Comparison of ENCODE assay signal across 8 cellular contexts in genomic region chr16:29925173-29925804, GRCh38. TPM values are rescaled to one million over a fixed set of nuclear protein-coding genes. Genes with fewer than 3 reads are reported as not detected.
DNase-seq lines count a peak whose midpoint lies in the region; ATAC-seq and TF ChIP-seq lines count a peak whose summit lies in the region.

No MANE protein-coding gene starts in this region.

- H3K27me3 ChIP-seq in ACC112 (ENCODE audit: insufficient read depth, low read length), result no peaks in the 10 kb centered on the region
- H3K27me3 ChIP-seq in adrenal gland, result no peaks in the 10 kb centered on the region
- no peaks in the 10 kb centered on the region for H3K27me3 ChIP-seq in left lung
- no peaks in the 10 kb centered on the region for H3K27me3 ChIP-seq in testis

- CTCF ChIA-PET in HEK293 (lab: Yijun Ruan, JAX), result interaction anchor here (0.6 to 1.8 kb wide), 5 partner anchors 9 to 106 kb away, joined by 3 to 8 read pairs (median 5); no protein-coding TSS in a partner anchor

- H3K9me3 ChIP-seq in HEK293 (ENCODE audit: control insufficient read depth, insufficient read depth, low read depth, low read length), result no peaks in the 10 kb centered on the region
- no peaks in the 10 kb centered on the region for H3K9me3 ChIP-seq in adrenal gland (replicated peaks in 1 of 3)
- H3K9me3 ChIP-seq in left lung, result no peaks in the 10 kb centered on the region
- H3K9me3 ChIP-seq in testis, result no peaks in the 10 kb centered on the region

- TF ChIP-seq CTCF in HEK293 (tag by site-specific recombination; IDR thresholded peaks at IDR 0.05), result no peak; the same call in 1 of the 2 replicates
- TF ChIP-seq CTCF in adrenal gland (IDR thresholded peaks at IDR 0.05), result no peak
- no peak for TF ChIP-seq CTCF in left lung (IDR thresholded peaks at IDR 0.05)
- TF ChIP-seq CTCF in testis (IDR thresholded peaks at IDR 0.05), result no peak

- no peak for DNase-seq in adrenal gland
- no peak for DNase-seq in left lung
- DNase-seq in testis, result no peak
- DNase-seq in NCI-H2227 treated with DMSO at 0.1 percent for 48 hours (lab: John Stamatoyannopoulos, UW), result no peak
- DNase-seq in AML-193 (lab: John Stamatoyannopoulos, UW), result no peak

- peaks cover 34% of the 10 kb centered on the region for H3K79me2 ChIP-seq in ACC112 (ENCODE audit: control insufficient read depth, insufficient read depth, low read length, unreplicated experiment)

- H3K4me1 ChIP-seq in ACC112 (ENCODE audit: control insufficient read depth, insufficient read depth, low read length, unreplicated experiment) (peaks cover 12% of the 10 kb centered on the region), HEK293 (ENCODE audit: control insufficient read depth, insufficient read depth, low read length) (peaks cover 4% of the 10 kb centered on the region; the same call in 1 of the 2 replicates), adrenal gland (replicated peaks in 1 of 2) (peaks cover 26 to 31% of the 10 kb centered on the region in 2 donors), left lung (peaks cover 7 to 28% of the 10 kb centered on the region in 2 donors), testis (peaks cover 26% of the 10 kb centered on the region)

- 0 to 1% (median 1%) methylated on average over 14 of the region's 14 CpGs for WGBS in adrenal gland, 4 donors
- WGBS in testis, 2 donors, result 0 to 1% methylated on average over 14 of the region's 14 CpGs

- H3K4me3 ChIP-seq in ACC112 (ENCODE audit: low read depth, low read length), result peak overlapping the region; percentile 83
- peak overlapping the region; percentile 97 for H3K4me3 ChIP-seq in HEK293 (ENCODE audit: low read depth, low read length)
- peak overlapping the region; percentile 58 to 88 (median 72) for H3K4me3 ChIP-seq in adrenal gland
- peak overlapping the region; percentile 99 for H3K4me3 ChIP-seq in left lung
- peak overlapping the region; percentile 66 to 82 for H3K4me3 ChIP-seq in testis

- no peak for TF ChIP-seq POLR2A in adrenal gland (IDR thresholded peaks at IDR 0.05)
- no peak for TF ChIP-seq POLR2A in testis (IDR thresholded peaks at IDR 0.05)

- H3K36me3 ChIP-seq in ACC112 (ENCODE audit: insufficient read depth, low read length) (peaks cover 5% of the 10 kb centered on the region; the same call in 1 of the 2 replicates), HEK293 (ENCODE audit: control insufficient read depth in 2 of 2, insufficient read depth in 1 of 2, low read length in 2 of 2) (peaks cover 5 to 26% of the 10 kb centered on the region in 2 experiments), adrenal gland (replicated peaks in 1 of 2) (peaks cover 0 to 9% of the 10 kb centered on the region in 2 donors), left lung (peaks cover 0 to 31% of the 10 kb centered on the region in 2 donors), testis (ENCODE audit: low read depth, missing control alignments) (no peaks in the 10 kb centered on the region)

- H3K27ac ChIP-seq in ACC112 (ENCODE audit: low read depth, low read length) (no peak overlapping the region), HEK293 (ENCODE audit: extremely low read depth, low read depth, low read length) (peak overlapping the region; percentile 14; the same call in 1 of the 2 replicates), adrenal gland (peak overlapping the region in 2 of 5 donors; percentile 71 to 85), left lung (peak overlapping the region in 1 of 2 donors; percentile 88), testis (peak overlapping the region; percentile 72 to 91)

- intact Hi-C loops in adrenal gland (cut with DNase I) (loop anchor here (5.0 to 10.0 kb wide), 2 partner anchors 47 to 70 kb away; partner anchors contain the start of genes HIRIP3 (in 1 of the 2), INO80E (in 1 of the 2) and TAOK2 (in 1 of the 2)), left lung (cut with DNase I) (loop anchor here (10.0 kb wide), 2 partner anchors 60 to 80 kb away; partner anchors contain the start of gene CDIPT (in 1 of the 2)), testis (cut with DNase I; ENCODE audit: low total_unique reads) (no loop called here)

- POLR2A ChIA-PET in HEK293 (lab: Yijun Ruan, JAX), result interaction anchor here (0.7 to 5.3 kb wide), 17 partner anchors 9 to 152 kb away, joined by 3 to 58 read pairs (median 8); partner anchors contain the start of genes HIRIP3, MAZ, SEZ6L2 and TAOK2

- peak; percentile 5 for ATAC-seq in left lung
- ATAC-seq in GM21737 (IDR thresholded peaks at IDR 0.05; ENCODE audit: unreplicated experiment), result no peak

- H2AFZ ChIP-seq in ACC112 (ENCODE audit: low read length, unreplicated experiment), result peak overlapping the region; percentile 36

TF ChIP-seq in HEK293, 187 proteins besides CTCF, POLR2A, EP300 and RAD21 (continues in another document):
- TF ChIP-seq ZSCAN30 (tag by site-specific recombination; IDR thresholded peaks at IDR 0.05) (no peak), ZBTB20 (tag by site-specific recombination; IDR thresholded peaks at IDR 0.05) (peak; percentile 63), ZNF596 (tag by site-specific recombination; IDR thresholded peaks at IDR 0.05) (no peak), ZBTB48 (tag by site-specific recombination; IDR thresholded peaks at IDR 0.05) (0 out of 2 replicates have a peak, but pooled peaks have one; percentile 25), GLIS2 (tag by site-specific recombination; IDR thresholded peaks at IDR 0.05) (peak; percentile 72), SCRT2 (tag by site-specific recombination; IDR thresholded peaks at IDR 0.05) (peak; percentile 94), ZNF335 (tag by site-specific recombination; conservative IDR thresholded peaks at IDR 0.05) (peak; percentile 9; the same call in 1 of the 2 replicates), ZNF792 (tag by site-specific recombination; IDR thresholded peaks at IDR 0.05) (peak; percentile 5; the same call in 1 of the 2 replicates), SCRT1 (tag by site-specific recombination; IDR thresholded peaks at IDR 0.05; ENCODE audit: borderline replicate concordance) (peak; percentile 86), ZFP69B (tag by site-specific recombination; IDR thresholded peaks at IDR 0.05) (no peak), SALL2 (tag by site-specific recombination; IDR thresholded peaks at IDR 0.05; ENCODE audit: borderline replicate concordance) (no peak), ZNF639 (tag by site-specific recombination; IDR thresholded peaks at IDR 0.05) (no peak), KLF8 (tag by site-specific recombination; IDR thresholded peaks at IDR 0.05) (no peak)
- TF ChIP-seq, protein P1, sequence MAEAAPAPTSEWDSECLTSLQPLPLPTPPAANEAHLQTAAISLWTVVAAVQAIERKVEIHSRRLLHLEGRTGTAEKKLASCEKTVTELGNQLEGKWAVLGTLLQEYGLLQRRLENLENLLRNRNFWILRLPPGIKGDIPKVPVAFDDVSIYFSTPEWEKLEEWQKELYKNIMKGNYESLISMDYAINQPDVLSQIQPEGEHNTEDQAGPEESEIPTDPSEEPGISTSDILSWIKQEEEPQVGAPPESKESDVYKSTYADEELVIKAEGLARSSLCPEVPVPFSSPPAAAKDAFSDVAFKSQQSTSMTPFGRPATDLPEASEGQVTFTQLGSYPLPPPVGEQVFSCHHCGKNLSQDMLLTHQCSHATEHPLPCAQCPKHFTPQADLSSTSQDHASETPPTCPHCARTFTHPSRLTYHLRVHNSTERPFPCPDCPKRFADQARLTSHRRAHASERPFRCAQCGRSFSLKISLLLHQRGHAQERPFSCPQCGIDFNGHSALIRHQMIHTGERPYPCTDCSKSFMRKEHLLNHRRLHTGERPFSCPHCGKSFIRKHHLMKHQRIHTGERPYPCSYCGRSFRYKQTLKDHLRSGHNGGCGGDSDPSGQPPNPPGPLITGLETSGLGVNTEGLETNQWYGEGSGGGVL (tag by site-specific recombination; IDR thresholded peaks at IDR 0.05), result peak; percentile 54

RNA-seq across cellular contexts. Expression of gene KCTD13, which starts 0.7 kb away (rescaled TPM):
- total RNA-seq in adrenal gland (10 to 100 TPM; 14.7 to 39.4 (median 21.4) TPM), left lung (10 to 100 TPM; 14.8 to 20.9 TPM), testis (100 to 1,000 TPM; 202 to 241 TPM)
- polyA plus RNA-seq in adrenal gland (10 to 100 TPM; 13.2 to 37.1 (median 33.3) TPM), testis (ENCODE audit: insufficient read depth, low read depth, low replicate concordance) (126 TPM)

RNA-seq across cellular contexts. Expression of gene ASPHD1, which starts 25.0 kb away (rescaled TPM):
- total RNA-seq in adrenal gland (1 to 10 TPM in 6 of 8 donors, under 1 TPM in 2; 0.34 to 9.3 (median 4.4) TPM), left lung (10 to 100 TPM in 1 of 2 donors, 1 to 10 TPM in 1; 3.6 to 15.6 TPM), testis (10 to 100 TPM in 1 of 2 donors, 1 to 10 TPM in 1; 6.2 to 13.7 TPM)
- polyA plus RNA-seq in adrenal gland (10 to 100 TPM in 1 of 3 donors, 1 to 10 TPM in 2; 2.4 to 15.8 (median 7.2) TPM), testis (ENCODE audit: insufficient read depth, low read depth, low replicate concordance) (11.1 TPM)

RNA-seq across cellular contexts. Expression of gene SEZ6L2, which starts 25.9 kb away (rescaled TPM):
- total RNA-seq in adrenal gland, result 100 to 1,000 TPM in 1 of 8 donors, 10 to 100 TPM in 7; 25.1 to 302 (median 45.8) TPM
- polyA plus RNA-seq in adrenal gland, result 10 to 100 TPM; 14.5 to 20.1 (median 20.1) TPM
- 10 to 100 TPM in 1 of 2 donors, 1 to 10 TPM in 1; 7.7 to 30.2 TPM for total RNA-seq in left lung
- total RNA-seq in testis, result 10 to 100 TPM; 43.7 to 57.5 TPM
- 40.9 TPM for polyA plus RNA-seq in testis (ENCODE audit: insufficient read depth, low read depth, low replicate concordance)

RNA-seq across cellular contexts. Expression of gene TMEM219, which starts 36.6 kb away (rescaled TPM):
- 100 to 1,000 TPM; 164 to 300 (median 192) TPM for total RNA-seq in adrenal gland
- 100 to 1,000 TPM; 100 to 278 (median 272) TPM for polyA plus RNA-seq in adrenal gland
- 100 to 1,000 TPM; 122 to 154 TPM for total RNA-seq in left lung
- total RNA-seq in testis, result 100 to 1,000 TPM; 160 to 203 TPM
- polyA plus RNA-seq in testis (ENCODE audit: insufficient read depth, low read depth, low replicate concordance), result 280 TPM

RNA-seq across cellular contexts. Expression of gene TAOK2, which starts 48.4 kb away (rescaled TPM):
- total RNA-seq in adrenal gland, result 10 to 100 TPM; 57.5 to 95.0 (median 76.1) TPM
- 100 to 1,000 TPM in 1 of 3 donors, 10 to 100 TPM in 2; 36.6 to 135 (median 51.0) TPM for polyA plus RNA-seq in adrenal gland
- 10 to 100 TPM; 61.4 to 64.5 TPM for total RNA-seq in left lung
- 100 to 1,000 TPM; 126 to 140 TPM for total RNA-seq in testis
- 66.5 TPM for polyA plus RNA-seq in testis (ENCODE audit: insufficient read depth, low read depth, low replicate concordance)

Comparison
In these comparisons a context has a peak if more than half of its experiments do, and no peak if none do; other contexts are left out.
1. RNA of gene KCTD13, which starts 0.7 kb away (total RNA-seq): 202 to 241 TPM in testis; 14.7 to 39.4 TPM in adrenal gland and 14.8 to 20.9 TPM in left lung; every median in the first group is over 4 times any median in the second.
2. Peak in every context shown above with its lines, with median percentiles within 50 percentile points of each other: H3K4me3 ChIP-seq.